ENCODE assay signal across 1 cellular context in genomic region chr9:96015876-96016686, GRCh38.
TF ChIP-seq lines count a peak whose summit lies in the region.

No MANE protein-coding gene starts in this region.

TF ChIP-seq in GM12878, 131 proteins besides CTCF, POLR2A, EP300 and RAD21 (continued from another document and continues in another):
- TF ChIP-seq, protein P1, sequence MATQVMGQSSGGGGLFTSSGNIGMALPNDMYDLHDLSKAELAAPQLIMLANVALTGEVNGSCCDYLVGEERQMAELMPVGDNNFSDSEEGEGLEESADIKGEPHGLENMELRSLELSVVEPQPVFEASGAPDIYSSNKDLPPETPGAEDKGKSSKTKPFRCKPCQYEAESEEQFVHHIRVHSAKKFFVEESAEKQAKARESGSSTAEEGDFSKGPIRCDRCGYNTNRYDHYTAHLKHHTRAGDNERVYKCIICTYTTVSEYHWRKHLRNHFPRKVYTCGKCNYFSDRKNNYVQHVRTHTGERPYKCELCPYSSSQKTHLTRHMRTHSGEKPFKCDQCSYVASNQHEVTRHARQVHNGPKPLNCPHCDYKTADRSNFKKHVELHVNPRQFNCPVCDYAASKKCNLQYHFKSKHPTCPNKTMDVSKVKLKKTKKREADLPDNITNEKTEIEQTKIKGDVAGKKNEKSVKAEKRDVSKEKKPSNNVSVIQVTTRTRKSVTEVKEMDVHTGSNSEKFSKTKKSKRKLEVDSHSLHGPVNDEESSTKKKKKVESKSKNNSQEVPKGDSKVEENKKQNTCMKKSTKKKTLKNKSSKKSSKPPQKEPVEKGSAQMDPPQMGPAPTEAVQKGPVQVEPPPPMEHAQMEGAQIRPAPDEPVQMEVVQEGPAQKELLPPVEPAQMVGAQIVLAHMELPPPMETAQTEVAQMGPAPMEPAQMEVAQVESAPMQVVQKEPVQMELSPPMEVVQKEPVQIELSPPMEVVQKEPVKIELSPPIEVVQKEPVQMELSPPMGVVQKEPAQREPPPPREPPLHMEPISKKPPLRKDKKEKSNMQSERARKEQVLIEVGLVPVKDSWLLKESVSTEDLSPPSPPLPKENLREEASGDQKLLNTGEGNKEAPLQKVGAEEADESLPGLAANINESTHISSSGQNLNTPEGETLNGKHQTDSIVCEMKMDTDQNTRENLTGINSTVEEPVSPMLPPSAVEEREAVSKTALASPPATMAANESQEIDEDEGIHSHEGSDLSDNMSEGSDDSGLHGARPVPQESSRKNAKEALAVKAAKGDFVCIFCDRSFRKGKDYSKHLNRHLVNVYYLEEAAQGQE (IDR thresholded peaks at IDR 0.05; ENCODE audit: low read depth, low read length), result no peak
- TF ChIP-seq POLR2AphosphoS5 (IDR thresholded peaks at IDR 0.05; ENCODE audit: low read length) (no peak), CEBPB (IDR thresholded peaks at IDR 0.05; ENCODE audit: borderline replicate concordance in 1 of 2, low read depth in 2 of 2, low read length in 2 of 2) (no peak), BACH1 (IDR thresholded peaks at IDR 0.05; ENCODE audit: borderline replicate concordance) (no peak), CBX5 (IDR thresholded peaks at IDR 0.05; ENCODE audit: low read depth) (no peak), NFYA (IDR thresholded peaks at IDR 0.05; ENCODE audit: borderline replicate concordance, low read depth, low read length) (no peak), MYB (IDR thresholded peaks at IDR 0.05; ENCODE audit: borderline replicate concordance, low read depth, low read length) (no peak), NFXL1 (IDR thresholded peaks at IDR 0.05; ENCODE audit: borderline replicate concordance) (no peak), FOXM1 (IDR thresholded peaks at IDR 0.05; ENCODE audit: low read depth, low read length) (no peak), SKIL (IDR thresholded peaks at IDR 0.05; ENCODE audit: low read depth, poor library complexity, severe bottlenecking) (no peak), ZSCAN29 (IDR thresholded peaks at IDR 0.05) (no peak), SMAD1 (IDR thresholded peaks at IDR 0.05; ENCODE audit: low read depth, partially characterized antibody) (no peak), ZNF687 (IDR thresholded peaks at IDR 0.05) (no peak), CHD2 (IDR thresholded peaks at IDR 0.05; ENCODE audit: borderline replicate concordance, low read depth, low read length) (no peak), CREM (IDR thresholded peaks at IDR 0.05; ENCODE audit: low read depth) (no peak), YY1 (IDR thresholded peaks at IDR 0.05; ENCODE audit: low read depth, low read length) (no peak), MEF2A (IDR thresholded peaks at IDR 0.05; ENCODE audit: insufficient read depth, low read depth, low read length) (peak; percentile 72), TCF3 (IDR thresholded peaks at IDR 0.05; ENCODE audit: borderline replicate concordance, insufficient read depth, low read depth, low read length) (no peak), NR2F1 (conservative IDR thresholded peaks at IDR 0.05) (peak; percentile 53; the same call in 1 of the 2 replicates), KLF5 (IDR thresholded peaks at IDR 0.05; ENCODE audit: partially characterized antibody) (no peak), STAT3 (IDR thresholded peaks at IDR 0.05; ENCODE audit: low read depth, low read length) (no peak), SMC3 (IDR thresholded peaks at IDR 0.05; ENCODE audit: borderline replicate concordance, low read length) (no peak), BMI1 (IDR thresholded peaks at IDR 0.05; ENCODE audit: borderline replicate concordance) (0 out of 2 replicates have a peak, but pooled peaks have one; percentile 28), RUNX3 (IDR thresholded peaks at IDR 0.05; ENCODE audit: low read length) (peak; percentile 96), MAX (IDR thresholded peaks at IDR 0.05; ENCODE audit: low read depth, low read length) (no peak), SREBF1 (IDR thresholded peaks at IDR 0.05; ENCODE audit: low read length) (no peak), EZH2 (IDR thresholded peaks at IDR 0.05; ENCODE audit: borderline replicate concordance, control insufficient read depth, low read depth, low read length) (no peak), NBN (IDR thresholded peaks at IDR 0.05) (no peak), HSF1 (IDR thresholded peaks at IDR 0.05; ENCODE audit: low read depth, low read length) (no peak), SUPT20H (IDR thresholded peaks at IDR 0.05; ENCODE audit: borderline replicate concordance, control insufficient read depth, low read depth, low read length) (no peak), ASH2L (IDR thresholded peaks at IDR 0.05; ENCODE audit: borderline replicate concordance, low read depth) (no peak), WRNIP1 (IDR thresholded peaks at IDR 0.05; ENCODE audit: borderline replicate concordance, low read depth, low read length) (no peak), NR2C1 (IDR thresholded peaks at IDR 0.05) (peak; percentile 21; the same call in 1 of the 2 replicates), ZNF24 (IDR thresholded peaks at IDR 0.05) (no peak), RAD51 (IDR thresholded peaks at IDR 0.05) (no peak), TCF7 (IDR thresholded peaks at IDR 0.05; ENCODE audit: borderline replicate concordance) (no peak), DPF2 (IDR thresholded peaks at IDR 0.05) (no peak; the same call in 1 of the 2 replicates), EGR1 (IDR thresholded peaks at IDR 0.05; ENCODE audit: borderline replicate concordance in 1 of 2, low read depth in 2 of 2, low read length in 2 of 2) (no peak), HDAC2 (IDR thresholded peaks at IDR 0.05) (no peak), IKZF2 (IDR thresholded peaks at IDR 0.05) (0 out of 4 replicates have a peak, but pooled peaks have one; percentile 25 to 27), RCOR1 (conservative IDR thresholded peaks at IDR 0.05; ENCODE audit: low read depth, low read length) (no peak), STAT1 (conservative IDR thresholded peaks at IDR 0.05) (no peak), HDAC6 (IDR thresholded peaks at IDR 0.05; ENCODE audit: unreplicated experiment) (no peak), MXI1 (IDR thresholded peaks at IDR 0.05; ENCODE audit: low read depth, low read length) (no peak), RBBP5 (conservative IDR thresholded peaks at IDR 0.05) (no peak), POU2F2 (IDR thresholded peaks at IDR 0.05; ENCODE audit: borderline replicate concordance, low read depth, low read length) (no peak), BRCA1 (IDR thresholded peaks at IDR 0.05; ENCODE audit: low read depth, low read length) (no peak), PML (IDR thresholded peaks at IDR 0.05; ENCODE audit: low read length) (no peak), ZNF274 (IDR thresholded peaks at IDR 0.05; ENCODE audit: insufficient read depth, insufficient read length) (no peak), BHLHE40 (IDR thresholded peaks at IDR 0.05; ENCODE audit: borderline replicate concordance in 1 of 2, low read depth in 2 of 2, low read length in 1 of 2) (no peak), MTA2 (IDR thresholded peaks at IDR 0.05; ENCODE audit: low read depth) (peak; percentile 80), SIX5 (IDR thresholded peaks at IDR 0.05; ENCODE audit: low read depth, low read length, severe bottlenecking) (no peak), JUNB (IDR thresholded peaks at IDR 0.05) (peak; percentile 63), TCF12 (IDR thresholded peaks at IDR 0.05; ENCODE audit: low read depth, low read length) (no peak), ATF2 (IDR thresholded peaks at IDR 0.05; ENCODE audit: low read length) (peak; percentile 81), CREB1 (IDR thresholded peaks at IDR 0.05; ENCODE audit: low read depth) (0 out of 2 replicates have a peak, but pooled peaks have one; percentile 37)
- TF ChIP-seq, protein P2, sequence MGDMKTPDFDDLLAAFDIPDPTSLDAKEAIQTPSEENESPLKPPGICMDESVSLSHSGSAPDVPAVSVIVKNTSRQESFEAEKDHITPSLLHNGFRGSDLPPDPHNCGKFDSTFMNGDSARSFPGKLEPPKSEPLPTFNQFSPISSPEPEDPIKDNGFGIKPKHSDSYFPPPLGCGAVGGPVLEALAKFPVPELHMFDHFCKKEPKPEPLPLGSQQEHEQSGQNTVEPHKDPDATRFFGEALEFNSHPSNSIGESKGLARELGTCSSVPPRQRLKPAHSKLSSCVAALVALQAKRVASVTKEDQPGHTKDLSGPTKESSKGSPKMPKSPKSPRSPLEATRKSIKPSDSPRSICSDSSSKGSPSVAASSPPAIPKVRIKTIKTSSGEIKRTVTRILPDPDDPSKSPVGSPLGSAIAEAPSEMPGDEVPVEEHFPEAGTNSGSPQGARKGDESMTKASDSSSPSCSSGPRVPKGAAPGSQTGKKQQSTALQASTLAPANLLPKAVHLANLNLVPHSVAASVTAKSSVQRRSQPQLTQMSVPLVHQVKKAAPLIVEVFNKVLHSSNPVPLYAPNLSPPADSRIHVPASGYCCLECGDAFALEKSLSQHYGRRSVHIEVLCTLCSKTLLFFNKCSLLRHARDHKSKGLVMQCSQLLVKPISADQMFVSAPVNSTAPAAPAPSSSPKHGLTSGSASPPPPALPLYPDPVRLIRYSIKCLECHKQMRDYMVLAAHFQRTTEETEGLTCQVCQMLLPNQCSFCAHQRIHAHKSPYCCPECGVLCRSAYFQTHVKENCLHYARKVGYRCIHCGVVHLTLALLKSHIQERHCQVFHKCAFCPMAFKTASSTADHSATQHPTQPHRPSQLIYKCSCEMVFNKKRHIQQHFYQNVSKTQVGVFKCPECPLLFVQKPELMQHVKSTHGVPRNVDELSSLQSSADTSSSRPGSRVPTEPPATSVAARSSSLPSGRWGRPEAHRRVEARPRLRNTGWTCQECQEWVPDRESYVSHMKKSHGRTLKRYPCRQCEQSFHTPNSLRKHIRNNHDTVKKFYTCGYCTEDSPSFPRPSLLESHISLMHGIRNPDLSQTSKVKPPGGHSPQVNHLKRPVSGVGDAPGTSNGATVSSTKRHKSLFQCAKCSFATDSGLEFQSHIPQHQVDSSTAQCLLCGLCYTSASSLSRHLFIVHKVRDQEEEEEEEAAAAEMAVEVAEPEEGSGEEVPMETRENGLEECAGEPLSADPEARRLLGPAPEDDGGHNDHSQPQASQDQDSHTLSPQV (IDR thresholded peaks at IDR 0.05), result no peak
